In the genomic region with DNA sequence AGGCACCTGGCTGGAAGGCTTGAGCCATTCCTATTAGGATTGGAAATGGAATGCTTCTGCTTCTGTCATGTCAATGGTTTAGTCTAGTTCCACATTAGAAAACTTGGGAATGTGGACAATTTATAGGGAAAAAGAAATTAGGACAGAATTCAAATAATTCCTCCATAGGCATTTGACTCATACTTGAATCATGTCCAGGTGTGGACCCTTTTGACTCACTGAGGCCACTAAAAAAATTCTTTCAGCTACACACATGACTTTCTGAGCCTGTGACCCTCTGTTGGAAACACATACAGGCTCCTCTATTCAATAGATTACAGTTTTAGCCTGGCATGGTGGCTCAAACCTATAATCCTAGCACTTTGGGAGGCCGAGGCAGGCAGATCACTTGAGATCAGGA, we compare ENCODE assay signal across 22 cellular contexts.
"Had no signal": no experiment of that assay in that cellular context is flagged by ENCODE, and none has a peak within 500 bp of the region (broad histone marks: within the 10 kb centered on the region; RNA-seq: fewer than 3 reads in every experiment).

No MANE protein-coding gene starts in this region.

- FAIRE-seq: kidney had no signal

- H3K4me1 ChIP-seq: colonic mucosa, psoas muscle, right lobe of liver, testis had no signal

- DNase-seq: colonic mucosa; dermis blood vessel endothelial cell; gastrocnemius medialis; glutamatergic neuron; kidney; left colon; left ventricle myocardium superior; mucosa of descending colon; naive thymus-derived CD8-positive, alpha-beta T cell; psoas muscle; retina; right lobe of liver; spleen; stimulated activated CD4-positive, alpha-beta T cell treated with anti-CD3 and anti-CD28 coated beads, Interleukin-15, amount 100 ng/mL, for 24 hours; stimulated activated CD4-positive, alpha-beta T cell treated with anti-CD3 and anti-CD28 coated beads, Interleukin-1b, Interleukin-23, amount 100 ng/mL, for 48 hours; stimulated activated CD4-positive, alpha-beta T cell treated with anti-CD3 and anti-CD28 coated beads, Interleukin-4, amount 100 ng/mL, for 24 hours; stimulated activated naive CD8-positive, alpha-beta T cell treated with anti-CD3 and anti-CD28 coated beads, Interleukin-15, amount 100 ng/mL, for 72 hours; testis had no signal

- H3K27ac ChIP-seq: colonic mucosa, gastrocnemius medialis, neutrophil, psoas muscle, right lobe of liver, spleen, testis, tibial nerve had no signal

- H3K27me3 ChIP-seq: colonic mucosa, gastrocnemius medialis, right lobe of liver, testis, tibial nerve had no signal

- H3K36me3 ChIP-seq: colonic mucosa, gastrocnemius medialis, neutrophil, right lobe of liver, spleen, tibial nerve had no signal

- H3K9me3 ChIP-seq: colonic mucosa, gastrocnemius medialis, mucosa of descending colon, neutrophil, psoas muscle, right lobe of liver, testis had no signal

- H3K4me3 ChIP-seq: colonic mucosa, gastrocnemius medialis, mucosa of descending colon, psoas muscle, right lobe of liver, spleen, testis, tibial nerve had no signal

- ATAC-seq: esophagus mucosa; gastrocnemius medialis; left colon; left ventricle myocardium superior; mucosa of descending colon; naive thymus-derived CD8-positive, alpha-beta T cell; psoas muscle; stimulated activated memory B cell treated with anti-CD40 and anti-IgM and Interleukin-4, amounts not matched to agents 10 μg/mL and 1 μg/mL and 100 μg/mL, for 72 hours; stimulated activated naive CD8-positive, alpha-beta T cell treated with anti-CD3 and anti-CD28 coated beads, Interleukin-15, amount 100 ng/mL, for 72 hours had no signal
